Comparison of ENCODE assay signal across 11 cellular contexts in genomic region chrX:110145305-110145704, GRCh38.
"Had no signal": no experiment of that assay in that cellular context is flagged by ENCODE, and none has a peak within 500 bp of the region (broad histone marks: within the 10 kb centered on the region; RNA-seq: fewer than 3 reads in every experiment).

No MANE protein-coding gene starts in this region.

- ATAC-seq: activated T-helper 17 cell treated with anti-CD3 and anti-CD28 coated beads, Interleukin-2, amount 50 U/mL, for 72 hours; stimulated activated naive CD8-positive, alpha-beta T cell treated with anti-CD3 and anti-CD28 coated beads, Interleukin-15, Interleukin-2, amounts not matched to agents 100 U/mL and 50 U/mL, for 24 hours had no signal

- H3K27ac Mint-ChIP-seq: activated CD4-positive, alpha-beta memory T cell treated with anti-CD3 and anti-CD28 coated beads, Interleukin-2, amount 10 ng/mL, durations not matched to agents 7 days and 5 days; activated CD8-positive, alpha-beta memory T cell treated with anti-CD3 and anti-CD28 coated beads, Interleukin-2, amount 10 ng/mL, durations not matched to agents 7 days and 5 days; activated naive CD8-positive, alpha-beta T cell treated with anti-CD3 and anti-CD28 coated beads for 36 hours; nephron; progenitor cell of endocrine pancreas; type B pancreatic cell had no signal

- DNase-seq: activated CD8-positive, alpha-beta memory T cell treated with anti-CD3 and anti-CD28 coated beads, Interleukin-2, amount 10 ng/mL, durations not matched to agents 7 days and 5 days; activated naive CD4-positive, alpha-beta T cell; effector memory CD8-positive, alpha-beta T cell had no signal

- H3K4me3 Mint-ChIP-seq: activated CD4-positive, alpha-beta memory T cell treated with anti-CD3 and anti-CD28 coated beads, Interleukin-2, amount 10 ng/mL, durations not matched to agents 7 days and 5 days; activated CD8-positive, alpha-beta memory T cell treated with anti-CD3 and anti-CD28 coated beads, Interleukin-2, amount 10 ng/mL, durations not matched to agents 7 days and 5 days; activated naive CD8-positive, alpha-beta T cell treated with anti-CD3 and anti-CD28 coated beads for 36 hours; activated T-helper 17 cell treated with anti-CD3 and anti-CD28 coated beads, Interleukin-2, amount 50 U/mL, for 72 hours; effector memory CD8-positive, alpha-beta T cell; nephron; type B pancreatic cell had no signal

- H3K9me3 Mint-ChIP-seq: activated CD4-positive, alpha-beta memory T cell treated with anti-CD3 and anti-CD28 coated beads, Interleukin-2, amount 10 ng/mL, durations not matched to agents 7 days and 5 days; activated naive CD8-positive, alpha-beta T cell treated with anti-CD3 and anti-CD28 coated beads for 36 hours; activated T-helper 17 cell treated with anti-CD3 and anti-CD28 coated beads, Interleukin-2, amount 50 U/mL, for 72 hours; effector memory CD8-positive, alpha-beta T cell; nephron; type B pancreatic cell had no signal

- FAIRE-seq: TTC549 had no signal

- H3K4me1 Mint-ChIP-seq: activated naive CD8-positive, alpha-beta T cell treated with anti-CD3 and anti-CD28 coated beads for 36 hours; activated T-helper 17 cell treated with anti-CD3 and anti-CD28 coated beads, Interleukin-2, amount 50 U/mL, for 72 hours had no signal

- H3K27me3 Mint-ChIP-seq: activated CD4-positive, alpha-beta memory T cell treated with anti-CD3 and anti-CD28 coated beads, Interleukin-2, amount 10 ng/mL, durations not matched to agents 7 days and 5 days; activated CD8-positive, alpha-beta memory T cell treated with anti-CD3 and anti-CD28 coated beads, Interleukin-2, amount 10 ng/mL, durations not matched to agents 7 days and 5 days; activated naive CD8-positive, alpha-beta T cell treated with anti-CD3 and anti-CD28 coated beads for 36 hours; activated T-helper 17 cell treated with anti-CD3 and anti-CD28 coated beads, Interleukin-2, amount 50 U/mL, for 72 hours; effector memory CD8-positive, alpha-beta T cell; progenitor cell of endocrine pancreas; type B pancreatic cell had no signal
